In the genomic region with DNA sequence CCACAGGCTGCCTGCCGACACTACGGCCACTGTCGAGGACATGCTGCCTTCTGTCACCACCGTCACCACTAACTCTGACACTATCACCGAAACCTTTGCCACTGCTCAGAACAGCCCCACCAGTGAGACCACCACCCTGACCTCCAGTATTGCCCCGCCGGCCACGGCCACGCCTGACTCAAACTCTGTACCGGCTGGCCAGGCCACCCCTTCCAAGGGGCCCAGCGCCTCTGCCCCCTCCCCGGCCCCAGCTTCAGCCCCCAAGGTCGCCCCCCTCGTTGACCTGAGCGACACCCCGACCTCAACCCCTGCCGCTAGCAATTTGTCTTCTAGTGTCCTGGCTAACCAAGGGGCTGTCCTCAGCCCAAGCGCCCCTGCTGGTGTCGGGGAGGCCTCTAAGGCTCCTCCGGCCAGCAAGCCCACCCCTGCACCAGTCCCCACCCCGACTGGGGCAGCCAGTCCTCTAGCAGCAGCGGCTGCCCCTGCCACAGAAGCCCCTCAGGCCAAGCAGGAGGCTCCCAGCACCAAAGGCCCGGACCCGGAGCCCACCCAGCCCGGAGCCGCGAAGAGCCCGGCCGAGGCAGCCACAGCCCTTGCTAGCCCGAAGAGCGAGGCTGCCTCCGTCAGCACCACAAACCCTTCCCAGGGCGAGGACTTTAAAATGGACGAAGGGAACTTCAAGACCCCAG, we compare ENCODE assay signal across 1 cellular context.
TF ChIP-seq lines count a peak whose summit lies in the region.

No MANE protein-coding gene starts in this region.

TF ChIP-seq in SK-N-SH, 30 proteins besides CTCF, POLR2A, EP300 and RAD21 (continued from another document):
- TF ChIP-seq, protein P1, sequence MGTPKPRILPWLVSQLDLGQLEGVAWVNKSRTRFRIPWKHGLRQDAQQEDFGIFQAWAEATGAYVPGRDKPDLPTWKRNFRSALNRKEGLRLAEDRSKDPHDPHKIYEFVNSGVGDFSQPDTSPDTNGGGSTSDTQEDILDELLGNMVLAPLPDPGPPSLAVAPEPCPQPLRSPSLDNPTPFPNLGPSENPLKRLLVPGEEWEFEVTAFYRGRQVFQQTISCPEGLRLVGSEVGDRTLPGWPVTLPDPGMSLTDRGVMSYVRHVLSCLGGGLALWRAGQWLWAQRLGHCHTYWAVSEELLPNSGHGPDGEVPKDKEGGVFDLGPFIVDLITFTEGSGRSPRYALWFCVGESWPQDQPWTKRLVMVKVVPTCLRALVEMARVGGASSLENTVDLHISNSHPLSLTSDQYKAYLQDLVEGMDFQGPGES (IDR thresholded peaks at IDR 0.05; ENCODE audit: low read depth, low read length): no peak
- TF ChIP-seq MEF2A (IDR thresholded peaks at IDR 0.05; ENCODE audit: borderline replicate concordance, low read depth) (no peak), JUND (IDR thresholded peaks at IDR 0.05) (no peak), FOXM1 (IDR thresholded peaks at IDR 0.05; ENCODE audit: low read depth) (no peak)
